Comparison of ENCODE assay signal across 19 cellular contexts in genomic region chr2:164818149-164819136, GRCh38.
"Had no signal": no experiment of that assay in that cellular context is flagged by ENCODE, and none has a peak within 500 bp of the region (broad histone marks: within the 10 kb centered on the region; RNA-seq: fewer than 3 reads in every experiment).

No MANE protein-coding gene starts in this region.

- H3K4me3 Mint-ChIP-seq: effector memory CD8-positive, alpha-beta T cell; naive thymus-derived CD8-positive, alpha-beta T cell; stimulated activated memory B cell treated with anti-CD40 and anti-IgM and Interleukin-4, amounts not matched to agents 10 μg/mL and 1 μg/mL and 100 μg/mL, for 72 hours; stimulated activated naive CD8-positive, alpha-beta T cell treated with anti-CD3 and anti-CD28 coated beads, Interleukin-15, Interleukin-2, amounts not matched to agents 100 ng/mL and 50 ng/mL, for 24 hours had no signal

- H3K27ac ChIP-seq: foreskin keratinocyte, hepatocyte, neutrophil, spleen, upper lobe of right lung had no signal

- H3K4me3 ChIP-seq: hepatocyte, mucosa of descending colon, spleen, tibial nerve, upper lobe of right lung had no signal

- H3K27ac Mint-ChIP-seq: effector memory CD8-positive, alpha-beta T cell; naive thymus-derived CD8-positive, alpha-beta T cell; stimulated activated memory B cell treated with anti-CD40 and anti-IgM and Interleukin-4, amounts not matched to agents 10 μg/mL and 1 μg/mL and 100 μg/mL, for 72 hours; stimulated activated naive CD8-positive, alpha-beta T cell treated with anti-CD3 and anti-CD28 coated beads, Interleukin-15, Interleukin-2, amounts not matched to agents 100 ng/mL and 50 ng/mL, for 24 hours had no signal

- H2AFZ ChIP-seq: hepatocyte had no signal

- ATAC-seq: effector memory CD8-positive, alpha-beta T cell; foreskin keratinocyte; left colon; mucosa of descending colon; naive thymus-derived CD8-positive, alpha-beta T cell; right cardiac atrium; stimulated activated memory B cell treated with anti-CD40 and anti-IgM and Interleukin-4, amounts not matched to agents 10 μg/mL and 1 μg/mL and 100 μg/mL, for 72 hours; upper lobe of right lung had no signal

- H3K27me3 Mint-ChIP-seq: effector memory CD8-positive, alpha-beta T cell; stimulated activated memory B cell treated with anti-CD40 and anti-IgM and Interleukin-4, amounts not matched to agents 10 μg/mL and 1 μg/mL and 100 μg/mL, for 72 hours; stimulated activated naive CD8-positive, alpha-beta T cell treated with anti-CD3 and anti-CD28 coated beads, Interleukin-15, Interleukin-2, amounts not matched to agents 100 ng/mL and 50 ng/mL, for 24 hours had no signal

- H3K4me2 ChIP-seq: hepatocyte had no signal

- H3K9me3 ChIP-seq: mucosa of descending colon, neutrophil, spleen, tibial nerve, upper lobe of right lung had no signal

- H3K36me3 ChIP-seq: neutrophil, spleen, tibial nerve, upper lobe of right lung had no signal

- H3K4me1 ChIP-seq: foreskin keratinocyte, upper lobe of right lung had no signal

- H3K27me3 ChIP-seq: foreskin keratinocyte, hepatocyte, neutrophil, spleen, tibial nerve, upper lobe of right lung had no signal

- DNase-seq: effector memory CD8-positive, alpha-beta T cell; foreskin keratinocyte; head of caudate nucleus; left colon; mammary epithelial cell; mucosa of descending colon; naive thymus-derived CD8-positive, alpha-beta T cell; posterior cingulate gyrus; right cardiac atrium; spleen; stimulated activated CD4-positive, alpha-beta T cell treated with anti-CD3 and anti-CD28 coated beads, Interleukin-15, amount 100 ng/mL, for 24 hours; stimulated activated CD4-positive, alpha-beta T cell treated with anti-CD3 and anti-CD28 coated beads, Interleukin-1b, Interleukin-23, amount 100 ng/mL, for 48 hours; stimulated activated CD4-positive, alpha-beta T cell treated with anti-CD3 and anti-CD28 coated beads, Interleukin-4, amount 100 ng/mL, for 24 hours; upper lobe of right lung had no signal

- H3K36me3 Mint-ChIP-seq: naive thymus-derived CD8-positive, alpha-beta T cell; stimulated activated memory B cell treated with anti-CD40 and anti-IgM and Interleukin-4, amounts not matched to agents 10 μg/mL and 1 μg/mL and 100 μg/mL, for 72 hours had no signal

- H3K9me3 Mint-ChIP-seq: naive thymus-derived CD8-positive, alpha-beta T cell; stimulated activated memory B cell treated with anti-CD40 and anti-IgM and Interleukin-4, amounts not matched to agents 10 μg/mL and 1 μg/mL and 100 μg/mL, for 72 hours; stimulated activated naive CD8-positive, alpha-beta T cell treated with anti-CD3 and anti-CD28 coated beads, Interleukin-15, Interleukin-2, amounts not matched to agents 100 ng/mL and 50 ng/mL, for 24 hours had no signal
